Comparison of ENCODE assay signal across 21 cellular contexts in the genomic region with DNA sequence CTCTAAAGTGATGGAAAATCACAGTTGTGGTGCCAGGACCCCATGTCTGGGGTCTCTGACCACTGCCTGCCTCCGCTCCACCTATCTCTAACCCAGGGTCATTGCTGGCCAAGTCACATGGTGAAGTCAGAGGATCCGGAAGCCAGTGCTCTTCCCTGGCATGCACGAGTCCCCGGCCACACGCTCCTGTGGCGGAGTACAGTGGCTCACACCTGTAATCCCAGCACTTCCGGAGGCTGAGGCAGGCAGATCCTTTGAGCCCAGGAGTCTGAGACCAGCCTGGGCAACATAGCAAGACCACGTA. TPM values are rescaled to one million over a fixed set of nuclear protein-coding genes. Genes with fewer than 3 reads are reported as not detected.
DNase-seq lines count a peak whose midpoint lies in the region; ATAC-seq and TF ChIP-seq lines count a peak whose summit lies in the region.
"Had no signal": no experiment of that assay in that cellular context is flagged by ENCODE, and none has a peak within 500 bp of the region (broad histone marks: within the 10 kb centered on the region; RNA-seq: fewer than 3 reads in every experiment).

No MANE protein-coding gene starts in this region.

- peaks cover 46% of the 10 kb centered on the region for H3K27me3 Mint-ChIP-seq in activated B cell treated with CpG ODN at 0.5 μM for 24 hours
- peaks cover 21 to 42% of the 10 kb centered on the region in 2 donors for H3K27me3 Mint-ChIP-seq in natural killer cell (ENCODE audit: low read depth in 2 of 2)
- H3K27me3 Mint-ChIP-seq in T-cell: peaks cover 49 to 74% of the 10 kb centered on the region in 2 donors

- TF ChIP-seq CTCF in heart right ventricle (IDR thresholded peaks at IDR 0.05) (no peak), activated B cell treated with CpG ODN at 0.5 μM for 24 hours (IDR thresholded peaks at IDR 0.05) (no peak), natural killer cell (IDR thresholded peaks at IDR 0.05) (no peak), transverse colon (IDR thresholded peaks at IDR 0.05) (no peak), GM10266 (IDR thresholded peaks at IDR 0.05; ENCODE audit: control insufficient read depth, insufficient read depth, low read depth, missing control alignments) (no peak)

- ATAC-seq in left cardiac atrium (no peak), heart right ventricle (no peak), activated B cell treated with CpG ODN at 0.5 μM for 24 hours (ENCODE audit: low read depth) (no peak), natural killer cell (no peak), T-cell (replicated peaks in 1 of 4) (no peak)
- ATAC-seq: psoas muscle had no signal

- POLR2A ChIA-PET in activated B cell treated with CpG ODN at 0.5 μM for 24 hours (lab: Charles Lee): no interaction called here
- POLR2A ChIA-PET in T-cell (lab: Charles Lee): no interaction called here

- CTCF ChIA-PET in activated B cell treated with CpG ODN at 0.5 μM for 24 hours (lab: Charles Lee) (no interaction called here), T-cell (lab: Charles Lee) (no interaction called here)

- peaks cover 3% of the 10 kb centered on the region for H3K9me3 Mint-ChIP-seq in activated B cell treated with CpG ODN at 0.5 μM for 24 hours
- H3K9me3 Mint-ChIP-seq in natural killer cell: no peaks in the 10 kb centered on the region
- peaks cover 0 to 4% (median 0%) of the 10 kb centered on the region in 3 donors for H3K9me3 Mint-ChIP-seq in T-cell
- H3K9me3 Mint-ChIP-seq: T-helper 2 cell treated with Interferon-gamma antibody and Interleukin-4, amounts not matched to agents 5 μg/mL and 100 μg/mL, for 36 hours had no signal

- H3K36me3 Mint-ChIP-seq in activated B cell treated with CpG ODN at 0.5 μM for 24 hours (ENCODE audit: low read depth): no peaks in the 10 kb centered on the region
- H3K36me3 Mint-ChIP-seq in natural killer cell: no peaks in the 10 kb centered on the region
- H3K36me3 Mint-ChIP-seq in T-cell: no peaks in the 10 kb centered on the region

- H3K4me1 Mint-ChIP-seq in activated B cell treated with CpG ODN at 0.5 μM for 24 hours: no peaks in the 10 kb centered on the region
- no peaks in the 10 kb centered on the region for H3K4me1 Mint-ChIP-seq in natural killer cell
- no peaks in the 10 kb centered on the region for H3K4me1 Mint-ChIP-seq in T-cell

- WGBS in heart right ventricle, 2 donors: 86% methylated on average over 8 of the region's 8 CpGs
- WGBS in transverse colon (ENCODE audit: low coverage in 1 of 2), 2 donors: 87% methylated on average over 8 of the region's 8 CpGs; no CpG with 5 or more reads in 1 of the 2 donors

- H3K4me3 ChIP-seq in heart right ventricle: no peak overlapping the region
- H3K4me3 ChIP-seq in transverse colon: no peak overlapping the region
- H3K4me3 ChIP-seq: BLaER1, psoas muscle had no signal

- peaks cover 0 to 66% (median 31%) of the 10 kb centered on the region in 7 donors for H3K27me3 ChIP-seq in heart right ventricle
- H3K27me3 ChIP-seq in transverse colon: peaks cover 12% of the 10 kb centered on the region
- H3K27me3 ChIP-seq: BLaER1 had no signal

- intact Hi-C loops in left cardiac atrium (cut with DNase I): no loop called here
- intact Hi-C loops in heart right ventricle (cut with DNase I): no loop called here
- intact Hi-C loops in activated B cell treated with CpG ODN at 0.5 μM for 24 hours (cut with micrococcal nuclease): no loop called here
- intact Hi-C loops in natural killer cell (cut with micrococcal nuclease): no loop called here
- intact Hi-C loops in transverse colon (cut with DNase I; ENCODE audit: low total_unique reads): no loop called here

- H3K4me3 Mint-ChIP-seq in activated B cell treated with CpG ODN at 0.5 μM for 24 hours: no peak overlapping the region
- H3K4me3 Mint-ChIP-seq in natural killer cell: no peak overlapping the region
- H3K4me3 Mint-ChIP-seq in T-cell: no peak overlapping the region
- H3K4me3 Mint-ChIP-seq: T-helper 2 cell treated with Interferon-gamma antibody and Interleukin-4, amounts not matched to agents 5 μg/mL and 100 μg/mL, for 36 hours had no signal

- DNase-seq in left cardiac atrium (peak; percentile 6), heart right ventricle (no peak), activated B cell treated with CpG ODN at 0.5 μM for 24 hours (peak; percentile 0), natural killer cell (peak; percentile 1), transverse colon (peak; percentile 1), T-cell (no peak), GM10266 (ENCODE audit: extremely low spot score) (no peak), NCI-H2171 treated with DMSO at 0.1 percent for 48 hours (lab: John Stamatoyannopoulos, UW) (no peak)
- DNase-seq: activated gamma-delta T cell, DMS53, IMR-90, NCI-H1092, NCI-H1694 treated with DMSO at 0.1 percent for 48 hours, NCI-H524 treated with DMSO at 0.1 percent for 48 hours, SHP77 had no signal

- no peak overlapping the region for H3K27ac Mint-ChIP-seq in activated B cell treated with CpG ODN at 0.5 μM for 24 hours
- H3K27ac Mint-ChIP-seq in natural killer cell: no peak overlapping the region
- H3K27ac Mint-ChIP-seq in T-cell: no peak overlapping the region
- H3K27ac Mint-ChIP-seq: T-helper 2 cell treated with Interferon-gamma antibody and Interleukin-4, amounts not matched to agents 5 μg/mL and 100 μg/mL, for 36 hours had no signal

- in situ Hi-C loops in transverse colon (cut with MboI; ENCODE audit: low pct_ligation_motif_present in 1 of 4, low pct_unique_long_range_greater_than_20kb in 1 of 4, low sequenced_read_pairs in 3 of 4): no loop called here

- no peak for TF ChIP-seq EP300 in transverse colon (IDR thresholded peaks at IDR 0.05; ENCODE audit: low read depth)

- no peak for TF ChIP-seq POLR2A in transverse colon (IDR thresholded peaks at IDR 0.05)

- H3K27ac ChIP-seq in heart right ventricle (no peak overlapping the region), transverse colon (no peak overlapping the region)
- H3K27ac ChIP-seq: BLaER1, neutrophil, psoas muscle had no signal

- H3K36me3 ChIP-seq in heart right ventricle (no peaks in the 10 kb centered on the region), transverse colon (no peaks in the 10 kb centered on the region)
- H3K36me3 ChIP-seq: BLaER1, neutrophil had no signal

- H3K9me3 ChIP-seq in heart right ventricle (peaks cover 0 to 9% (median 0%) of the 10 kb centered on the region in 11 donors), transverse colon (no peaks in the 10 kb centered on the region)
- H3K9me3 ChIP-seq: BLaER1, neutrophil, psoas muscle had no signal

- H3K4me1 ChIP-seq in heart right ventricle (no peaks in the 10 kb centered on the region), transverse colon (no peaks in the 10 kb centered on the region)
- H3K4me1 ChIP-seq: BLaER1, psoas muscle had no signal

RNA-seq across cellular contexts. Expression of gene RBFOX3, which starts 21.5 kb away (rescaled TPM):
- total RNA-seq in left cardiac atrium (not detected), heart right ventricle (not detected), activated B cell treated with CpG ODN at 0.5 μM for 24 hours (0.09 TPM in 1 of 2 replicates, not detected in the other), natural killer cell (10 to 100 TPM in 1 of 3 donors, 1 to 10 TPM in 2; 3.0 to 17.2 (median 4.9) TPM), transverse colon (10 to 100 TPM in 2 of 4 donors, 1 to 10 TPM in 2; 3.4 to 54.6 (median 7.3) TPM), T-cell (not detected)
- not detected for polyA plus RNA-seq in heart right ventricle
- total RNA-seq: G401, IMR-90, psoas muscle had no signal
- polyA plus RNA-seq: keratinocyte had no signal

Comparison
In these comparisons a context has a peak if more than half of its experiments do, and no peak if none do; other contexts are left out.
1. DNase-seq: peak in left cardiac atrium (single experiment), activated B cell treated with CpG ODN at 0.5 μM for 24 hours (single experiment), natural killer cell (single experiment) and transverse colon (single experiment); none in heart right ventricle (0 of 2), T-cell (0 of 34), GM10266 (single experiment) and NCI-H2171 treated with DMSO at 0.1 percent for 48 hours (single experiment).